Comparison of ENCODE assay signal across 7 cellular contexts in the genomic region with DNA sequence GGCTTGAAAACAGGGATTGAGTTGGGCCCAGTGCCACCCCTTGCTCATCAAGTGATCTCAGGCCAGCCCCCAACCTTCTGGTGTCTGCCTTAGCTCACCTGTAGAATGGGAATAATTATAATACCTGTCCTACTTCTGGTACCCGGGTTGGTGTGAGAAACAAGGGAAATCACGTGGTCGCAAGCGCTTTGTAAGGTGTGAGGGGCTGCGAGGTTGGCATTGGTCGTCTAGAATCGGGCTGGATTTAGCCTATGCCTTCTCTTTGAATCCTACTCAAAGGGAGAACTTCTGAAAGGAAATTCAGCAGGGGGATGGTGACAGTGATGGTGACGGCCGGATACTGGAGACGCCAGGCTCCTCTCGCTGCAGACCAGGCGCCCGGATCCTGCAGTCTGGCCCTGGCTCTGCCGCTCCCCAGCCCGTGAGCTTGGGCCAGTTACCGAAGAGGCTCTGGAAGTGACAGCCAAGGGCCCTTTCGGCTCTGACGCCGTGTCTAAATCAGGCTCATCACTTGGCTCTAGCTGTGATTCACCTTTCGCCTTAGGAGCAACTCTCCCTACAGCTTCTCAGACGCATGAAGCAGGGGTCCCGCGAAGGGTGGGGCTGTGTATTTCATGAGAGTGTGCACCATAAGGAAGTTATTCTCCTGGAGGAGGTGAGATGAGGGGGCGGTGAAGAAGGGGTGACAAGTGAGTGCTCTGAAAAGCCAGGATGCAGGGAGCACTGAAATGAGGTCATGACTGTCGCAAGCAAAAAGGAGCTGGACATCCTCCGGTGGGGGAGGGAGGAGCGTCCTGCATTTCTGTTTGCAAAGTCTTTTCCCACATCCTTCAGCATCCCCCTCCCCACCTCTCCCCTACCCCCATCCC. TPM values are rescaled to one million over a fixed set of nuclear protein-coding genes. Genes with fewer than 3 reads are reported as not detected.
DNase-seq lines count a peak whose midpoint lies in the region; ATAC-seq, FAIRE-seq and TF ChIP-seq lines count a peak whose summit lies in the region.

No MANE protein-coding gene starts in this region.

- H3K4me2 ChIP-seq in Loucy (ENCODE audit: low read depth, low read length, poor library complexity, severe bottlenecking) = peak overlapping the region; percentile 99

- H3K4me1 ChIP-seq in Loucy (ENCODE audit: insufficient read depth, low read length, poor library complexity, severe bottlenecking) (peaks cover 23% of the 10 kb centered on the region), liver (ENCODE audit: control insufficient read depth in 4 of 4, insufficient read depth in 4 of 4, low read length in 3 of 4) (peaks cover 0 to 12% (median 11%) of the 10 kb centered on the region in 4 donors), suprapubic skin (peaks cover 45% of the 10 kb centered on the region)

- TF ChIP-seq CTCF in Loucy (conservative IDR thresholded peaks at IDR 0.05; ENCODE audit: low read length) (no peak), bronchial epithelial cell (IDR thresholded peaks at IDR 0.05; ENCODE audit: insufficient read depth, low read length, severe bottlenecking) (no peak), liver (IDR thresholded peaks at IDR 0.05; ENCODE audit: low read depth, low read length, missing input control) (no peak), suprapubic skin (IDR thresholded peaks at IDR 0.05) (no peak)

- H3K79me2 ChIP-seq in Loucy (ENCODE audit: insufficient read depth, low read length) = no peaks in the 10 kb centered on the region

- TF ChIP-seq POLR2A in suprapubic skin (IDR thresholded peaks at IDR 0.05) = no peak

- 0 out of 2 replicates have a peak, but pooled peaks cover 4% of the 10 kb centered on the region for H3F3A ChIP-seq in Loucy (ENCODE audit: low read depth)

- FAIRE-seq in bronchial epithelial cell (lab: Jason Lieb, UNC) = no peak

- peak; percentile 73 for DNase-seq in bronchial epithelial cell (ENCODE audit: low read depth)
- DNase-seq in suprapubic skin (ENCODE audit: low spot score in 2 of 2) = peak in 1 of 2 donors; percentile 83
- no peak for DNase-seq in GF-D8 (lab: John Stamatoyannopoulos, UW)
- DNase-seq in stimulated activated CD4-positive, alpha-beta T cell treated with anti-CD3 and anti-CD28 coated beads, Interleukin-2, amount 100 ng/mL, for 24 hours = no peak

- H3K9me3 ChIP-seq in Loucy (ENCODE audit: insufficient read depth, low read depth, low read length) (no peaks in the 10 kb centered on the region), liver (ENCODE audit: control insufficient read depth in 4 of 4, low read length in 3 of 4) (no peaks in the 10 kb centered on the region), suprapubic skin (no peaks in the 10 kb centered on the region)

- WGBS in liver = 17% methylated on average over 27 of the region's 27 CpGs
- 55% methylated on average over 24 of the region's 27 CpGs for WGBS in suprapubic skin

- H4K20me1 ChIP-seq in Loucy (ENCODE audit: insufficient read depth, low read length, poor library complexity, severe bottlenecking) = no peaks in the 10 kb centered on the region

- ATAC-seq in HG02610 (IDR thresholded peaks at IDR 0.05; ENCODE audit: unreplicated experiment) = no peak

- H3K4me3 ChIP-seq in Loucy (ENCODE audit: low read length, poor library complexity, severe bottlenecking) = peak overlapping the region; percentile 74
- peak overlapping the region; percentile 5 for H3K4me3 ChIP-seq in bronchial epithelial cell (ENCODE audit: low read depth, low read length)
- peak overlapping the region in 1 of 3 donors; percentile 48 for H3K4me3 ChIP-seq in liver (ENCODE audit: low read depth in 1 of 3, low read length in 3 of 3)
- peak overlapping the region; percentile 60 for H3K4me3 ChIP-seq in suprapubic skin

- H3K9me2 ChIP-seq in Loucy (replicated peaks; ENCODE audit: low read depth, low read length) = no peaks in the 10 kb centered on the region

- H3K36me3 ChIP-seq in Loucy (ENCODE audit: insufficient read depth, low read length) = no peaks in the 10 kb centered on the region
- no peaks in the 10 kb centered on the region for H3K36me3 ChIP-seq in bronchial epithelial cell (ENCODE audit: control insufficient read depth, insufficient read depth, low read length)
- H3K36me3 ChIP-seq in liver (ENCODE audit: control insufficient read depth in 4 of 4, insufficient read depth in 3 of 4, low read depth in 1 of 4, low read length in 3 of 4) = no peaks in the 10 kb centered on the region
- H3K36me3 ChIP-seq in suprapubic skin = no peaks in the 10 kb centered on the region

- H3K27me3 ChIP-seq in Loucy (ENCODE audit: insufficient read depth, low read length, poor library complexity, severe bottlenecking) (peaks cover 18% of the 10 kb centered on the region), bronchial epithelial cell (ENCODE audit: control insufficient read depth, insufficient read depth, low read length) (no peaks in the 10 kb centered on the region), liver (ENCODE audit: control insufficient read depth in 4 of 4, insufficient read depth in 4 of 4, low read length in 3 of 4) (peaks cover 0 to 14% (median 3%) of the 10 kb centered on the region in 4 donors), suprapubic skin (peaks cover 37% of the 10 kb centered on the region)

- no peak overlapping the region for H2AFZ ChIP-seq in Loucy (ENCODE audit: low read length)

- no peak for TF ChIP-seq EP300 in suprapubic skin (IDR thresholded peaks at IDR 0.05)

- H3K27ac ChIP-seq in liver (ENCODE audit: low read depth in 1 of 2, low read length in 2 of 2) (peak overlapping the region; percentile 1 to 22), suprapubic skin (peak overlapping the region; percentile 86)

- no peak overlapping the region for H3K9ac ChIP-seq in Loucy (ENCODE audit: low read depth, low read length, poor library complexity, severe bottlenecking)
- no peak overlapping the region for H3K9ac ChIP-seq in liver (ENCODE audit: low read depth in 1 of 2, low read length in 2 of 2)

- TF ChIP-seq RAD21 in liver (IDR thresholded peaks at IDR 0.05) = no peak

TF ChIP-seq in liver, 16 proteins besides CTCF, POLR2A, EP300 and RAD21:
- TF ChIP-seq, protein P1, sequence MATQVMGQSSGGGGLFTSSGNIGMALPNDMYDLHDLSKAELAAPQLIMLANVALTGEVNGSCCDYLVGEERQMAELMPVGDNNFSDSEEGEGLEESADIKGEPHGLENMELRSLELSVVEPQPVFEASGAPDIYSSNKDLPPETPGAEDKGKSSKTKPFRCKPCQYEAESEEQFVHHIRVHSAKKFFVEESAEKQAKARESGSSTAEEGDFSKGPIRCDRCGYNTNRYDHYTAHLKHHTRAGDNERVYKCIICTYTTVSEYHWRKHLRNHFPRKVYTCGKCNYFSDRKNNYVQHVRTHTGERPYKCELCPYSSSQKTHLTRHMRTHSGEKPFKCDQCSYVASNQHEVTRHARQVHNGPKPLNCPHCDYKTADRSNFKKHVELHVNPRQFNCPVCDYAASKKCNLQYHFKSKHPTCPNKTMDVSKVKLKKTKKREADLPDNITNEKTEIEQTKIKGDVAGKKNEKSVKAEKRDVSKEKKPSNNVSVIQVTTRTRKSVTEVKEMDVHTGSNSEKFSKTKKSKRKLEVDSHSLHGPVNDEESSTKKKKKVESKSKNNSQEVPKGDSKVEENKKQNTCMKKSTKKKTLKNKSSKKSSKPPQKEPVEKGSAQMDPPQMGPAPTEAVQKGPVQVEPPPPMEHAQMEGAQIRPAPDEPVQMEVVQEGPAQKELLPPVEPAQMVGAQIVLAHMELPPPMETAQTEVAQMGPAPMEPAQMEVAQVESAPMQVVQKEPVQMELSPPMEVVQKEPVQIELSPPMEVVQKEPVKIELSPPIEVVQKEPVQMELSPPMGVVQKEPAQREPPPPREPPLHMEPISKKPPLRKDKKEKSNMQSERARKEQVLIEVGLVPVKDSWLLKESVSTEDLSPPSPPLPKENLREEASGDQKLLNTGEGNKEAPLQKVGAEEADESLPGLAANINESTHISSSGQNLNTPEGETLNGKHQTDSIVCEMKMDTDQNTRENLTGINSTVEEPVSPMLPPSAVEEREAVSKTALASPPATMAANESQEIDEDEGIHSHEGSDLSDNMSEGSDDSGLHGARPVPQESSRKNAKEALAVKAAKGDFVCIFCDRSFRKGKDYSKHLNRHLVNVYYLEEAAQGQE (IDR thresholded peaks at IDR 0.05) = no peak
- TF ChIP-seq, protein P2, sequence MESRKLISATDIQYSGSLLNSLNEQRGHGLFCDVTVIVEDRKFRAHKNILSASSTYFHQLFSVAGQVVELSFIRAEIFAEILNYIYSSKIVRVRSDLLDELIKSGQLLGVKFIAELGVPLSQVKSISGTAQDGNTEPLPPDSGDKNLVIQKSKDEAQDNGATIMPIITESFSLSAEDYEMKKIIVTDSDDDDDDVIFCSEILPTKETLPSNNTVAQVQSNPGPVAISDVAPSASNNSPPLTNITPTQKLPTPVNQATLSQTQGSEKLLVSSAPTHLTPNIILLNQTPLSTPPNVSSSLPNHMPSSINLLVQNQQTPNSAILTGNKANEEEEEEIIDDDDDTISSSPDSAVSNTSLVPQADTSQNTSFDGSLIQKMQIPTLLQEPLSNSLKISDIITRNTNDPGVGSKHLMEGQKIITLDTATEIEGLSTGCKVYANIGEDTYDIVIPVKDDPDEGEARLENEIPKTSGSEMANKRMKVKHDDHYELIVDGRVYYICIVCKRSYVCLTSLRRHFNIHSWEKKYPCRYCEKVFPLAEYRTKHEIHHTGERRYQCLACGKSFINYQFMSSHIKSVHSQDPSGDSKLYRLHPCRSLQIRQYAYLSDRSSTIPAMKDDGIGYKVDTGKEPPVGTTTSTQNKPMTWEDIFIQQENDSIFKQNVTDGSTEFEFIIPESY (IDR thresholded peaks at IDR 0.05) = no peak
- no peak for TF ChIP-seq FOXA2 (IDR thresholded peaks at IDR 0.05)
- TF ChIP-seq TAF1 (conservative IDR thresholded peaks at IDR 0.05) = no peak
- no peak for TF ChIP-seq FOXA1 (IDR thresholded peaks at IDR 0.05)
- TF ChIP-seq HNF4G (IDR thresholded peaks at IDR 0.05) = no peak
- TF ChIP-seq NR2F2 (IDR thresholded peaks at IDR 0.05) = no peak
- TF ChIP-seq YY1 (IDR thresholded peaks at IDR 0.05) = no peak
- TF ChIP-seq HNF4A (conservative IDR thresholded peaks at IDR 0.05) = no peak

RNA-seq across cellular contexts. Expression of a gene that starts 4.0 kb away (rescaled TPM):
- total RNA-seq in bronchial epithelial cell = 2.1 and 7.3 TPM in 2 replicates
- total RNA-seq in liver = under 1 TPM; 0.70 to 0.92 TPM
- polyA plus RNA-seq in liver = under 1 TPM; 0.25 to 0.64 TPM
- total RNA-seq in suprapubic skin = 10 to 100 TPM in 2 of 4 donors, 1 to 10 TPM in 2; 6.2 to 12.1 (median 10.0) TPM
